In genomic region chr16:67405336-67405735, GRCh38 we compare ENCODE assay signal across 22 cellular contexts. TPM values are rescaled to one million over a fixed set of nuclear protein-coding genes. Genes with fewer than 3 reads are reported as not detected.
DNase-seq lines count a peak whose midpoint lies in the region; ATAC-seq and TF ChIP-seq lines count a peak whose summit lies in the region.
"Had no signal": no experiment of that assay in that cellular context is flagged by ENCODE, and none has a peak within 500 bp of the region (broad histone marks: within the 10 kb centered on the region; RNA-seq: fewer than 3 reads in every experiment).

No MANE protein-coding gene starts in this region.

- H3K9me3 Mint-ChIP-seq in endodermal cell (no peaks in the 10 kb centered on the region), GM23338 (no peaks in the 10 kb centered on the region)
- H3K9me3 Mint-ChIP-seq in naive thymus-derived CD8-positive, alpha-beta T cell = no peaks in the 10 kb centered on the region
- H3K9me3 Mint-ChIP-seq: activated naive CD4-positive, alpha-beta T cell treated with anti-CD3 and anti-CD28 coated beads for 36 hours; CD8-positive, alpha-beta memory T cell; nephron had no signal

- BruUV-seq in HCT116 (replicated peaks; lab: Mats Ljungman, UMichigan) = no TSS peak

- no peak for TF ChIP-seq POLR2A in HCT116 (IDR thresholded peaks at IDR 0.05; ENCODE audit: borderline replicate concordance, extremely low read depth, insufficient read depth, insufficient read length)
- no peak for TF ChIP-seq POLR2A in transverse colon (IDR thresholded peaks at IDR 0.05)

- no peak for DNase-seq in HCT116 (ENCODE audit: low read depth, low spot score)
- no peak for DNase-seq in endodermal cell
- DNase-seq in transverse colon = no peak
- DNase-seq in GM23338 (ENCODE audit: low spot score) = no peak
- DNase-seq in naive thymus-derived CD8-positive, alpha-beta T cell = no peak
- DNase-seq in foreskin fibroblast = no peak
- DNase-seq: activated CD4-positive, alpha-beta T cell treated with anti-CD3 and anti-CD28 coated beads, Interleukin-2, amount 50 U/mL, for 48 hours; activated naive CD4-positive, alpha-beta T cell treated with anti-CD3 and anti-CD28 coated beads for 36 hours; activated T-cell treated with anti-CD3 and anti-CD28 coated beads for 4 hours; CD8-positive, alpha-beta memory T cell; DND-41; effector CD4-positive, alpha-beta T cell; head of caudate nucleus; SHP77; spleen; stimulated activated CD4-positive, alpha-beta T cell treated with anti-CD3 and anti-CD28 coated beads, Interleukin-4, amount 100 ng/mL, for 4 hours; T-helper 1 cell had no signal

- TF ChIP-seq EP300 in transverse colon (IDR thresholded peaks at IDR 0.05; ENCODE audit: low read depth) = no peak

- H3K27me3 ChIP-seq in HCT116 (ENCODE audit: insufficient read depth, low read length) = no peaks in the 10 kb centered on the region
- H3K27me3 ChIP-seq in endodermal cell (ENCODE audit: control insufficient read depth, insufficient read depth, low read length, poor library complexity, severe bottlenecking) = no peaks in the 10 kb centered on the region
- H3K27me3 ChIP-seq in muscle layer of duodenum (ENCODE audit: low read depth, low read length) = no peaks in the 10 kb centered on the region
- H3K27me3 ChIP-seq in transverse colon = no peaks in the 10 kb centered on the region
- H3K27me3 ChIP-seq in GM23338 (ENCODE audit: insufficient read depth) = 0 out of 2 replicates have a peak, but pooled peaks cover 3% of the 10 kb centered on the region
- H3K27me3 ChIP-seq: spleen had no signal

- ATAC-seq in HCT116 (peak; percentile 38), GM23338 (no peak), HG03354 (IDR thresholded peaks at IDR 0.05; ENCODE audit: poor library complexity, severe bottlenecking, unreplicated experiment) (no peak)
- no peak for ATAC-seq in naive thymus-derived CD8-positive, alpha-beta T cell

- no peaks in the 10 kb centered on the region for H3F3A ChIP-seq in GM23338 (replicated peaks; ENCODE audit: low read depth)

- peaks cover 23 to 38% of the 10 kb centered on the region in 2 experiments for H3K4me1 ChIP-seq in HCT116 (ENCODE audit: control insufficient read depth in 1 of 2, insufficient read depth in 2 of 2, low read length in 2 of 2)
- peaks cover 6% of the 10 kb centered on the region for H3K4me1 ChIP-seq in endodermal cell (ENCODE audit: control insufficient read depth, insufficient read depth, low read length)
- H3K4me1 ChIP-seq in muscle layer of duodenum (ENCODE audit: control insufficient read depth in 1 of 2, insufficient read depth in 2 of 2, low read length in 2 of 2) = peaks cover 0 to 12% of the 10 kb centered on the region in 2 donors
- H3K4me1 ChIP-seq in transverse colon = peaks cover 5 to 24% (median 12%) of the 10 kb centered on the region in 4 donors
- peaks cover 21% of the 10 kb centered on the region; the same call in 1 of the 2 replicates for H3K4me1 ChIP-seq in GM23338 (ENCODE audit: insufficient read depth)

- in situ Hi-C loops in transverse colon (cut with MboI; ENCODE audit: low pct_ligation_motif_present in 1 of 4, low pct_unique_long_range_greater_than_20kb in 1 of 4, low sequenced_read_pairs in 3 of 4) = no loop called here

- CTCF ChIA-PET in HCT116 (lab: Charles Lee) = interaction anchor here (1.4 kb wide), 1 partner anchor 23 kb away, joined by 3 read pairs; no protein-coding TSS in a partner anchor

- WGBS in endodermal cell (ENCODE audit: insufficient coverage in 1 of 2, insufficient read length in 1 of 2), 2 experiments = 91 to 100% methylated on average over 3 to 8 of the region's 8 CpGs
- 92 to 100% methylated on average over 2 to 8 of the region's 8 CpGs for WGBS in transverse colon (ENCODE audit: low coverage in 1 of 2), 2 donors

- POLR2A ChIA-PET in HCT116 (lab: Charles Lee) = no interaction called here
- POLR2A ChIA-PET in naive thymus-derived CD8-positive, alpha-beta T cell (lab: Charles Lee) = no interaction called here

- H3K27ac Mint-ChIP-seq in endodermal cell = peak overlapping the region; percentile 39
- H3K27ac Mint-ChIP-seq in GM23338 = no peak overlapping the region
- H3K27ac Mint-ChIP-seq in naive thymus-derived CD8-positive, alpha-beta T cell = no peak overlapping the region
- H3K27ac Mint-ChIP-seq: activated naive CD4-positive, alpha-beta T cell treated with anti-CD3 and anti-CD28 coated beads for 36 hours had no signal

- H3K36me3 ChIP-seq in HCT116 (ENCODE audit: control insufficient read depth in 1 of 2, insufficient read depth in 2 of 2, low read length in 2 of 2) = no peaks in the 10 kb centered on the region
- no peaks in the 10 kb centered on the region for H3K36me3 ChIP-seq in endodermal cell (ENCODE audit: control insufficient read depth, insufficient read depth, low read length)
- H3K36me3 ChIP-seq in muscle layer of duodenum (ENCODE audit: control insufficient read depth in 1 of 2, insufficient read depth in 2 of 2, low read length in 2 of 2) = peaks cover 0 to 4% of the 10 kb centered on the region in 2 donors
- no peaks in the 10 kb centered on the region for H3K36me3 ChIP-seq in transverse colon
- H3K36me3 ChIP-seq in GM23338 (ENCODE audit: insufficient read depth) = no peaks in the 10 kb centered on the region
- H3K36me3 ChIP-seq: spleen had no signal

- H4K20me1 ChIP-seq in HCT116 (ENCODE audit: insufficient read depth) (no peaks in the 10 kb centered on the region), GM23338 (replicated peaks; ENCODE audit: insufficient read depth) (no peaks in the 10 kb centered on the region)

- H3K9me2 ChIP-seq in HCT116 (ENCODE audit: insufficient read depth) = no peaks in the 10 kb centered on the region
- H3K9me2 ChIP-seq in GM23338 (ENCODE audit: insufficient read depth) = no peaks in the 10 kb centered on the region

- RAD21 ChIA-PET in HCT116 (lab: Charles Lee; ENCODE audit: low non-redundant PET in 1 of 2, low total read pairs in 2 of 2, uncharacterized antibody in 2 of 2, unreplicated experiment in 2 of 2) = no interaction called here

- no peak for TF ChIP-seq CTCF in HCT116 (IDR thresholded peaks at IDR 0.05 in 2 of 3, conservative IDR thresholded peaks at IDR 0.05 in 1 of 3; ENCODE audit: borderline replicate concordance in 1 of 3, insufficient read depth in 1 of 3, low read depth in 2 of 3, low read length in 2 of 3)
- no peak for TF ChIP-seq CTCF in endodermal cell (conservative IDR thresholded peaks at IDR 0.05)
- TF ChIP-seq CTCF in transverse colon (IDR thresholded peaks at IDR 0.05) = no peak
- TF ChIP-seq CTCF in GM23338 (conservative IDR thresholded peaks at IDR 0.05; ENCODE audit: low read depth in 2 of 2) = no peak
- no peak for TF ChIP-seq CTCF in foreskin fibroblast (IDR thresholded peaks at IDR 0.05; ENCODE audit: low read depth, low read length)

- H3K36me3 Mint-ChIP-seq in endodermal cell (ENCODE audit: low read depth) (no peaks in the 10 kb centered on the region), GM23338 (ENCODE audit: low read depth) (no peaks in the 10 kb centered on the region; the same call in 2 of the 3 replicates)
- H3K36me3 Mint-ChIP-seq in naive thymus-derived CD8-positive, alpha-beta T cell = no peaks in the 10 kb centered on the region
- H3K36me3 Mint-ChIP-seq: CD8-positive, alpha-beta memory T cell had no signal

- no peak for TF ChIP-seq RAD21 in HCT116 (IDR thresholded peaks at IDR 0.05; ENCODE audit: low read depth)

- peak overlapping the region; percentile 78 for H3K4me2 ChIP-seq in HCT116 (ENCODE audit: low read length)
- no peak overlapping the region for H3K4me2 ChIP-seq in GM23338

- H3K9me3 ChIP-seq in HCT116 (ENCODE audit: control insufficient read depth in 1 of 2, insufficient read depth in 1 of 2, low read depth in 1 of 2, low read length in 2 of 2) (no peaks in the 10 kb centered on the region), endodermal cell (ENCODE audit: control insufficient read depth, low read length) (no peaks in the 10 kb centered on the region), muscle layer of duodenum (ENCODE audit: control insufficient read depth in 1 of 2, low read length in 2 of 2) (no peaks in the 10 kb centered on the region), transverse colon (no peaks in the 10 kb centered on the region)
- H3K9me3 ChIP-seq: spleen had no signal

- peak overlapping the region in 1 of 2 experiments; percentile 41; a peak in 2 of 4 replicates for H3K4me3 ChIP-seq in HCT116 (replicated peaks in 1 of 2; ENCODE audit: low read depth in 1 of 2, low read length in 2 of 2)
- no peak overlapping the region for H3K4me3 ChIP-seq in endodermal cell (ENCODE audit: low read length)
- no peak overlapping the region for H3K4me3 ChIP-seq in muscle layer of duodenum (ENCODE audit: low read depth in 1 of 2, low read length in 2 of 2)
- no peak overlapping the region for H3K4me3 ChIP-seq in transverse colon
- H3K4me3 ChIP-seq in GM23338 = no peak overlapping the region
- H3K4me3 ChIP-seq in foreskin fibroblast (ENCODE audit: low read depth in 1 of 2, low read length in 2 of 2) = no peak overlapping the region
- H3K4me3 ChIP-seq: spleen had no signal

- peak overlapping the region; percentile 74 for H3K27ac ChIP-seq in HCT116 (ENCODE audit: low read depth, low read length)
- H3K27ac ChIP-seq in endodermal cell (ENCODE audit: low read depth, low read length) = no peak overlapping the region
- peak overlapping the region; percentile 80 for H3K27ac ChIP-seq in muscle layer of duodenum (ENCODE audit: low read length)
- H3K27ac ChIP-seq in transverse colon = peak overlapping the region; percentile 49 to 81 (median 69)
- no peak overlapping the region; the same call in 1 of the 2 replicates for H3K27ac ChIP-seq in GM23338 (ENCODE audit: low read depth)

- H3K4me1 Mint-ChIP-seq in endodermal cell (peaks cover 19% of the 10 kb centered on the region), GM23338 (peaks cover 29% of the 10 kb centered on the region)
- H3K4me1 Mint-ChIP-seq in naive thymus-derived CD8-positive, alpha-beta T cell = no peaks in the 10 kb centered on the region
- H3K4me1 Mint-ChIP-seq: CD8-positive, alpha-beta memory T cell had no signal

- H3K9ac ChIP-seq in HCT116 (ENCODE audit: low read length) (peak overlapping the region; percentile 50), endodermal cell (ENCODE audit: extremely low read depth, low read length, poor library complexity, severe bottlenecking) (no peak overlapping the region)

- H3K79me2 ChIP-seq in HCT116 (ENCODE audit: insufficient read depth, low read length) = no peaks in the 10 kb centered on the region
- no peaks in the 10 kb centered on the region for H3K79me2 ChIP-seq in GM23338 (replicated peaks; ENCODE audit: insufficient read depth)

- H3K27me3 Mint-ChIP-seq in endodermal cell (ENCODE audit: insufficient read depth) = peaks cover 14% of the 10 kb centered on the region
- peaks cover 6% of the 10 kb centered on the region for H3K27me3 Mint-ChIP-seq in GM23338 (ENCODE audit: insufficient read depth, low read depth, poor library complexity)
- peaks cover 0 to 15% (median 5%) of the 10 kb centered on the region in 5 donors for H3K27me3 Mint-ChIP-seq in naive thymus-derived CD8-positive, alpha-beta T cell

- H3K4me3 Mint-ChIP-seq in endodermal cell = no peak overlapping the region
- no peak overlapping the region for H3K4me3 Mint-ChIP-seq in GM23338
- no peak overlapping the region for H3K4me3 Mint-ChIP-seq in naive thymus-derived CD8-positive, alpha-beta T cell
- H3K4me3 Mint-ChIP-seq: activated naive CD4-positive, alpha-beta T cell treated with anti-CD3 and anti-CD28 coated beads for 36 hours; CD8-positive, alpha-beta memory T cell; nephron had no signal

- intact Hi-C loops in HCT116 (cut with micrococcal nuclease) (no loop called here), transverse colon (cut with DNase I; ENCODE audit: low total_unique reads) (no loop called here)

- H2AFZ ChIP-seq in HCT116 (ENCODE audit: low read depth, low read length, poor library complexity, severe bottlenecking) (no peak overlapping the region), GM23338 (no peak overlapping the region)

RNA-seq across cellular contexts. Expression of gene ZDHHC1, which starts 10.9 kb away (rescaled TPM):
- total RNA-seq in HCT116 (2021; ENCODE audit: unreplicated experiment) (9.1 TPM), endodermal cell (10 to 100 TPM in 1 of 2 donors, 1 to 10 TPM in 1; 8.4 to 10.6 TPM), transverse colon (10 to 100 TPM in 2 of 4 donors, 1 to 10 TPM in 2; 7.1 to 36.3 (median 20.5) TPM)
- 7.0 and 8.8 TPM in 2 replicates for polyA plus RNA-seq in HCT116 (2012)
- 7.8 TPM for polyA plus RNA-seq in endodermal cell (2013, experiment 1 of 2)
- 6.0 TPM for polyA plus RNA-seq in endodermal cell (2013, experiment 2 of 2)
- 2.3 and 2.7 TPM in 2 replicates for total RNA-seq in GM23338 (2014; rRNA removed; shearing (Covaris generic))
- 1.4 and 1.6 TPM in 2 replicates for polyA plus RNA-seq in GM23338 (2016; fragmentation: Nextera tagmentation; extraction: Ambion mirVana)
- under 1 TPM in 1 of 2 experiments, not detected in 1; 0.52 TPM for total RNA-seq in naive thymus-derived CD8-positive, alpha-beta T cell
- under 1 TPM; 0.18 to 0.28 (median 0.27) TPM for polyA plus RNA-seq in naive thymus-derived CD8-positive, alpha-beta T cell

RNA-seq across cellular contexts. Expression of gene TPPP3, which starts 12.0 kb away (rescaled TPM):
- total RNA-seq in HCT116 (2021; ENCODE audit: unreplicated experiment) (1.2 TPM), endodermal cell (under 1 TPM; 0.64 to 0.73 TPM), transverse colon (10 to 100 TPM in 1 of 4 donors, 1 to 10 TPM in 2, not detected in 1; 3.5 to 20.9 (median 5.7) TPM)
- polyA plus RNA-seq in HCT116 (2012) = 1.5 and 1.6 TPM in 2 replicates
- polyA plus RNA-seq in endodermal cell (2013, experiment 1 of 2) = 29.7 TPM
- polyA plus RNA-seq in endodermal cell (2013, experiment 2 of 2) = 19.5 TPM
- total RNA-seq in GM23338 (2014; rRNA removed; shearing (Covaris generic)) = 0.28 TPM in 1 of 2 replicates, not detected in the other
- 0.26 and 1.3 TPM in 2 replicates for polyA plus RNA-seq in GM23338 (2016; fragmentation: Nextera tagmentation; extraction: Ambion mirVana)
- not detected for total RNA-seq in naive thymus-derived CD8-positive, alpha-beta T cell
- not detected for polyA plus RNA-seq in naive thymus-derived CD8-positive, alpha-beta T cell
- total RNA-seq: activated naive CD4-positive, alpha-beta T cell treated with anti-CD3 and anti-CD28 coated beads for 36 hours; CD8-positive, alpha-beta memory T cell had no signal
- polyA plus RNA-seq: CD8-positive, alpha-beta memory T cell had no signal

RNA-seq across cellular contexts. Expression of gene HSD11B2, which starts 25.6 kb away (rescaled TPM):
- total RNA-seq in HCT116 (2021; ENCODE audit: unreplicated experiment) = 9.7 TPM
- polyA plus RNA-seq in HCT116 (2012) = 11.2 and 11.9 TPM in 2 replicates
- 10 to 100 TPM; 10.4 to 14.7 TPM for total RNA-seq in endodermal cell
- 11.9 TPM for polyA plus RNA-seq in endodermal cell (2013, experiment 1 of 2)
- polyA plus RNA-seq in endodermal cell (2013, experiment 2 of 2) = 8.4 TPM
- total RNA-seq in transverse colon = 1,000 to 10,000 TPM in 1 of 4 donors, 100 to 1,000 TPM in 3; 667 to 1,081 (median 790) TPM
- 23.0 and 25.1 TPM in 2 replicates for total RNA-seq in GM23338 (2014; rRNA removed; shearing (Covaris generic))
- 14.8 and 16.6 TPM in 2 replicates for polyA plus RNA-seq in GM23338 (2016; fragmentation: Nextera tagmentation; extraction: Ambion mirVana)
- total RNA-seq in naive thymus-derived CD8-positive, alpha-beta T cell = not detected
- polyA plus RNA-seq in naive thymus-derived CD8-positive, alpha-beta T cell = not detected
- total RNA-seq: fibroblast of lung, pulmonary artery endothelial cell had no signal
- polyA plus RNA-seq: CD8-positive, alpha-beta memory T cell had no signal

Comparison
In these comparisons a context has a peak if more than half of its experiments do, and no peak if none do; other contexts are left out.
1. H3K27ac ChIP-seq: peak in HCT116 (single experiment), muscle layer of duodenum (single experiment) and transverse colon (4 of 4); none in endodermal cell (single experiment) and GM23338 (single experiment).
2. RNA of gene HSD11B2, which starts 25.6 kb away (total RNA-seq): 667 to 1,081 TPM in transverse colon; 23.0 to 25.1 TPM in GM23338, 10.4 to 14.7 TPM in endodermal cell, 9.7 TPM in HCT116 (single experiment) and not detected in naive thymus-derived CD8-positive, alpha-beta T cell; every median in the first group is over 10 times any median in the second.